In the genomic region with DNA sequence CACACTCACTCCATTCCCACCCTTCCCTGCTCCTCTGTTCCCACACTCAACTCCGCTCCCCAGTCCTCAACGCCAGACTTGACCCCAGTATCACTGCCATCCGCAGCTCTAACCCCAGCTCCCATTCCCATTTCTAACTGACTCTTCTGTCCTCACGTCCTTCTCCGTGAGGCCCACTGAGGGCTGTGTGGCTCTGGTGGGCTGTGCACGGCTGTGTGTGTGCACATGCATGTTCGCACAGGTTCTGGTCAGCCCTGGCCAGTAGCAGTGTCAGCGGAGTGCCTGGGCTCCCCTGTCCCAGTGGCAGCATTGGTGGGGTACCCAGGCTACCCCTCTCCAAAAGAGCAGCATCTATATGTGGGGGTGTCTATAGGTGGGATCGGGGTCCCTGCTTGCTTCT, we compare ENCODE assay signal across 2 cellular contexts.
TF ChIP-seq lines count a peak whose summit lies in the region.

No MANE protein-coding gene starts in this region.

TF ChIP-seq in HepG2, 621 proteins besides CTCF, POLR2A, EP300 and RAD21:
- TF ChIP-seq, protein P1, sequence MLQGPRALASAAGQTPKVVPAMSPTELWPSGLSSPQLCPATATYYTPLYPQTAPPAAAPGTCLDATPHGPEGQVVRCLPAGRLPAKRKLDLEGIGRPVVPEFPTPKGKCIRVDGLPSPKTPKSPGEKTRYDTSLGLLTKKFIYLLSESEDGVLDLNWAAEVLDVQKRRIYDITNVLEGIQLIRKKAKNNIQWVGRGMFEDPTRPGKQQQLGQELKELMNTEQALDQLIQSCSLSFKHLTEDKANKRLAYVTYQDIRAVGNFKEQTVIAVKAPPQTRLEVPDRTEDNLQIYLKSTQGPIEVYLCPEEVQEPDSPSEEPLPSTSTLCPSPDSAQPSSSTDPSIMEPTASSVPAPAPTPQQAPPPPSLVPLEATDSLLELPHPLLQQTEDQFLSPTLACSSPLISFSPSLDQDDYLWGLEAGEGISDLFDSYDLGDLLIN (CRISPR knock-in tag; IDR thresholded peaks at IDR 0.05; ENCODE audit: borderline replicate concordance), result no peak
- no peak for TF ChIP-seq ZNF232 (CRISPR knock-in tag; IDR thresholded peaks at IDR 0.05; ENCODE audit: borderline replicate concordance)
- TF ChIP-seq, protein P2, sequence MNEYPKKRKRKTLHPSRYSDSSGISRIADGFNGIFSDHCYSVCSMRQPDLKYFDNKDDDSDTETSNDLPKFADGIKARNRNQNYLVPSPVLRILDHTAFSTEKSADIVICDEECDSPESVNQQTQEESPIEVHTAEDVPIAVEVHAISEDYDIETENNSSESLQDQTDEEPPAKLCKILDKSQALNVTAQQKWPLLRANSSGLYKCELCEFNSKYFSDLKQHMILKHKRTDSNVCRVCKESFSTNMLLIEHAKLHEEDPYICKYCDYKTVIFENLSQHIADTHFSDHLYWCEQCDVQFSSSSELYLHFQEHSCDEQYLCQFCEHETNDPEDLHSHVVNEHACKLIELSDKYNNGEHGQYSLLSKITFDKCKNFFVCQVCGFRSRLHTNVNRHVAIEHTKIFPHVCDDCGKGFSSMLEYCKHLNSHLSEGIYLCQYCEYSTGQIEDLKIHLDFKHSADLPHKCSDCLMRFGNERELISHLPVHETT (CRISPR knock-in tag; conservative IDR thresholded peaks at IDR 0.05), result no peak
- TF ChIP-seq ZEB1 (IDR thresholded peaks at IDR 0.05; ENCODE audit: insufficient replicate concordance, low read depth), result no peak
- TF ChIP-seq ZNF3 (CRISPR knock-in tag; IDR thresholded peaks at IDR 0.05), result no peak
TF ChIP-seq in HepG2: peak in this region for 0.

TF ChIP-seq in H1, 55 proteins besides CTCF, POLR2A, EP300 and RAD21:
- TF ChIP-seq EZH2 (IDR thresholded peaks at IDR 0.05; ENCODE audit: low read depth, low read length, severe bottlenecking) (no peak), E2F6 (IDR thresholded peaks at IDR 0.05) (no peak), GTF2F1 (IDR thresholded peaks at IDR 0.05; ENCODE audit: borderline replicate concordance, low read depth, low read length) (no peak), KDM1A (IDR thresholded peaks at IDR 0.05; ENCODE audit: borderline replicate concordance, low read length) (no peak), SUZ12 (IDR thresholded peaks at IDR 0.05; ENCODE audit: low read length) (no peak), CREB1 (IDR thresholded peaks at IDR 0.05) (no peak), BACH1 (IDR thresholded peaks at IDR 0.05; ENCODE audit: low read length) (no peak)
TF ChIP-seq in H1: peak in this region for 0.
